13 cellular contexts compared by ENCODE assay signal in genomic region chr14:101077511-101078074, GRCh38.
DNase-seq lines count a peak whose midpoint lies in the region; ATAC-seq and TF ChIP-seq lines count a peak whose summit lies in the region.
"Had no signal": no experiment of that assay in that cellular context is flagged by ENCODE, and none has a peak within 500 bp of the region (broad histone marks: within the 10 kb centered on the region; RNA-seq: fewer than 3 reads in every experiment).

No MANE protein-coding gene starts in this region.

- H3K36me3 Mint-ChIP-seq in activated CD4-positive, alpha-beta T cell treated with anti-CD3 and anti-CD28 coated beads for 36 hours (ENCODE audit: low read depth), result no peaks in the 10 kb centered on the region
- no peaks in the 10 kb centered on the region for H3K36me3 Mint-ChIP-seq in activated CD4-positive, alpha-beta T cell treated with anti-CD3 and anti-CD28 coated beads, Interleukin-2, amount 10 ng/mL, durations not matched to agents 24 days and 14 days (ENCODE audit: low read depth)
- H3K36me3 Mint-ChIP-seq: stimulated activated effector memory CD8-positive, alpha-beta T cell treated with anti-CD3 and anti-CD28 coated beads, Interleukin-12 subunit alpha, Interleukin-12 subunit beta, amount 100 ng/mL, for 72 hours had no signal

- H3K27me3 ChIP-seq in kidney epithelial cell (ENCODE audit: control insufficient read depth, insufficient read depth, low read length) (no peaks in the 10 kb centered on the region), suprapubic skin (peaks cover 57% of the 10 kb centered on the region)
- H3K27me3 ChIP-seq: ovary had no signal

- H3K4me3 ChIP-seq in kidney epithelial cell (ENCODE audit: low read depth, low read length), result peak overlapping the region; percentile 10
- H3K4me3 ChIP-seq in suprapubic skin, result no peak overlapping the region
- H3K4me3 ChIP-seq: ovary had no signal

- H3K27ac ChIP-seq in angular gyrus (ENCODE audit: low read depth, low read length) (peak overlapping the region; percentile 78), suprapubic skin (no peak overlapping the region)
- H3K27ac ChIP-seq: C4-2B, esophagus squamous epithelium, ovary, Peyer's patch had no signal

- no peak for TF ChIP-seq EP300 in suprapubic skin (IDR thresholded peaks at IDR 0.05)

- TF ChIP-seq POLR2A in suprapubic skin (IDR thresholded peaks at IDR 0.05), result no peak

- WGBS in suprapubic skin, result 1% methylated on average over 24 of the region's 37 CpGs

- H3K9me3 ChIP-seq in suprapubic skin, result no peaks in the 10 kb centered on the region
- H3K9me3 ChIP-seq: esophagus squamous epithelium, ovary, Peyer's patch had no signal

- no peaks in the 10 kb centered on the region for H3K9me3 Mint-ChIP-seq in activated CD4-positive, alpha-beta T cell treated with anti-CD3 and anti-CD28 coated beads for 36 hours (ENCODE audit: low read depth)
- no peaks in the 10 kb centered on the region for H3K9me3 Mint-ChIP-seq in activated CD4-positive, alpha-beta T cell treated with anti-CD3 and anti-CD28 coated beads, Interleukin-2, amount 10 ng/mL, durations not matched to agents 24 days and 14 days
- H3K9me3 Mint-ChIP-seq: stimulated activated effector memory CD8-positive, alpha-beta T cell treated with anti-CD3 and anti-CD28 coated beads, Interleukin-12 subunit alpha, Interleukin-12 subunit beta, amount 100 ng/mL, for 72 hours had no signal

- no peaks in the 10 kb centered on the region for H3K4me1 Mint-ChIP-seq in activated CD4-positive, alpha-beta T cell treated with anti-CD3 and anti-CD28 coated beads for 36 hours
- H3K4me1 Mint-ChIP-seq in activated CD4-positive, alpha-beta T cell treated with anti-CD3 and anti-CD28 coated beads, Interleukin-2, amount 10 ng/mL, durations not matched to agents 24 days and 14 days, result peaks cover 1% of the 10 kb centered on the region

- no peak for ATAC-seq in activated CD4-positive, alpha-beta T cell treated with anti-CD3 and anti-CD28 coated beads for 36 hours
- no peak for ATAC-seq in HG02763 (IDR thresholded peaks at IDR 0.05; ENCODE audit: unreplicated experiment)
- ATAC-seq: stimulated activated effector memory CD8-positive, alpha-beta T cell treated with anti-CD3 and anti-CD28 coated beads, Interleukin-12 subunit alpha, Interleukin-12 subunit beta, amount 100 ng/mL, for 72 hours had no signal

- CTCF ChIA-PET in activated CD4-positive, alpha-beta T cell treated with anti-CD3 and anti-CD28 coated beads for 36 hours (lab: Charles Lee), result interaction anchor here (0.6 kb wide), 1 partner anchor 185 kb away, joined by 3 read pairs; no protein-coding TSS in a partner anchor

- intact Hi-C loops in activated CD4-positive, alpha-beta T cell treated with anti-CD3 and anti-CD28 coated beads for 36 hours (cut with DNase I, micrococcal nuclease), result no loop called here
- intact Hi-C loops in activated CD4-positive, alpha-beta T cell treated with anti-CD3 and anti-CD28 coated beads, Interleukin-2, amount 10 ng/mL, durations not matched to agents 24 days and 14 days (cut with micrococcal nuclease), result no loop called here

- H3K36me3 ChIP-seq in kidney epithelial cell (ENCODE audit: control insufficient read depth, insufficient read depth, low read length) (no peaks in the 10 kb centered on the region), suprapubic skin (no peaks in the 10 kb centered on the region)
- H3K36me3 ChIP-seq: esophagus squamous epithelium, ovary, Peyer's patch had no signal

- POLR2A ChIA-PET in activated CD4-positive, alpha-beta T cell treated with anti-CD3 and anti-CD28 coated beads for 36 hours (lab: Charles Lee), result no interaction called here

- DNase-seq in activated CD4-positive, alpha-beta T cell treated with anti-CD3 and anti-CD28 coated beads for 36 hours, result peak; percentile 20
- no peak for DNase-seq in activated CD4-positive, alpha-beta T cell treated with anti-CD3 and anti-CD28 coated beads, Interleukin-2, amount 10 ng/mL, durations not matched to agents 24 days and 14 days
- DNase-seq in kidney epithelial cell (ENCODE audit: low read depth) (no peak), suprapubic skin (ENCODE audit: low spot score in 2 of 2) (peak; percentile 48 to 61), foreskin melanocyte (no peak), medulla oblongata (ENCODE audit: extremely low spot score) (no peak)
- DNase-seq: esophagus squamous epithelium had no signal

- peaks cover 17% of the 10 kb centered on the region for H3K4me1 ChIP-seq in suprapubic skin
- H3K4me1 ChIP-seq: Peyer's patch had no signal

- no peak overlapping the region for H3K27ac Mint-ChIP-seq in activated CD4-positive, alpha-beta T cell treated with anti-CD3 and anti-CD28 coated beads for 36 hours
- H3K27ac Mint-ChIP-seq in activated CD4-positive, alpha-beta T cell treated with anti-CD3 and anti-CD28 coated beads, Interleukin-2, amount 10 ng/mL, durations not matched to agents 24 days and 14 days, result no peak overlapping the region
- H3K27ac Mint-ChIP-seq: stimulated activated effector memory CD8-positive, alpha-beta T cell treated with anti-CD3 and anti-CD28 coated beads, Interleukin-12 subunit alpha, Interleukin-12 subunit beta, amount 100 ng/mL, for 72 hours had no signal

- no peak overlapping the region for H3K4me3 Mint-ChIP-seq in activated CD4-positive, alpha-beta T cell treated with anti-CD3 and anti-CD28 coated beads for 36 hours
- no peak overlapping the region for H3K4me3 Mint-ChIP-seq in activated CD4-positive, alpha-beta T cell treated with anti-CD3 and anti-CD28 coated beads, Interleukin-2, amount 10 ng/mL, durations not matched to agents 24 days and 14 days
- H3K4me3 Mint-ChIP-seq: stimulated activated effector memory CD8-positive, alpha-beta T cell treated with anti-CD3 and anti-CD28 coated beads, Interleukin-12 subunit alpha, Interleukin-12 subunit beta, amount 100 ng/mL, for 72 hours had no signal

- TF ChIP-seq CTCF in kidney epithelial cell (IDR thresholded peaks at IDR 0.05; ENCODE audit: insufficient read depth, low read length, poor library complexity, severe bottlenecking), result no peak
- no peak for TF ChIP-seq CTCF in suprapubic skin (IDR thresholded peaks at IDR 0.05)

- H3K27me3 Mint-ChIP-seq in activated CD4-positive, alpha-beta T cell treated with anti-CD3 and anti-CD28 coated beads for 36 hours, result peaks cover 29% of the 10 kb centered on the region
- peaks cover 42% of the 10 kb centered on the region for H3K27me3 Mint-ChIP-seq in activated CD4-positive, alpha-beta T cell treated with anti-CD3 and anti-CD28 coated beads, Interleukin-2, amount 10 ng/mL, durations not matched to agents 24 days and 14 days

Comparison
In these comparisons a context has a peak if more than half of its experiments do, and no peak if none do; other contexts are left out.
1. DNase-seq: peak in activated CD4-positive, alpha-beta T cell treated with anti-CD3 and anti-CD28 coated beads for 36 hours (single experiment) and suprapubic skin (2 of 2); none in activated CD4-positive, alpha-beta T cell treated with anti-CD3 and anti-CD28 coated beads, Interleukin-2, amount 10 ng/mL, durations not matched to agents 24 days and 14 days (single experiment), kidney epithelial cell (single experiment), foreskin melanocyte (single experiment) and medulla oblongata (single experiment).